16 cellular contexts compared by ENCODE assay signal in genomic region chr13:112743451-112744305, GRCh38. TPM values are rescaled to one million over a fixed set of nuclear protein-coding genes. Genes with fewer than 3 reads are reported as not detected.
A peak's percentile ranks its signal among the peaks of the same experiment; 100 is the strongest.
DNase-seq lines count a peak whose midpoint lies in the region; ATAC-seq, FAIRE-seq and TF ChIP-seq lines count a peak whose summit lies in the region.
"Had no signal": no experiment of that assay in that cellular context is flagged by ENCODE, and none has a peak within 500 bp of the region (broad histone marks: within the 10 kb centered on the region; RNA-seq: fewer than 3 reads in every experiment).

No MANE protein-coding gene starts in this region.

- no peak for TF ChIP-seq POLR2A in GM12891 (IDR thresholded peaks at IDR 0.05; ENCODE audit: low read depth, low read length)

- no peaks in the 10 kb centered on the region for H3K4me1 ChIP-seq in CD4-positive, CD25-positive, alpha-beta regulatory T cell (ENCODE audit: control insufficient read depth, insufficient read depth, low read length, poor library complexity, severe bottlenecking)
- H3K4me1 ChIP-seq: BE2C had no signal

- H3K27ac ChIP-seq in CD4-positive, CD25-positive, alpha-beta regulatory T cell (ENCODE audit: insufficient read depth, low read length, poor library complexity, severe bottlenecking), result no peak overlapping the region

- H3K4me3 ChIP-seq in CD4-positive, CD25-positive, alpha-beta regulatory T cell (ENCODE audit: low read depth, low read length), result no peak overlapping the region
- no peak overlapping the region for H3K4me3 ChIP-seq in bronchial epithelial cell (ENCODE audit: low read depth, low read length)
- H3K4me3 ChIP-seq: skin epidermis had no signal

- no peaks in the 10 kb centered on the region for H3K27me3 ChIP-seq in CD4-positive, CD25-positive, alpha-beta regulatory T cell (ENCODE audit: control insufficient read depth, insufficient read depth, low read length)
- no peaks in the 10 kb centered on the region for H3K27me3 ChIP-seq in bronchial epithelial cell (ENCODE audit: control insufficient read depth, insufficient read depth, low read length)
- H3K27me3 ChIP-seq: BE2C had no signal

- peak overlapping the region in 2 of 3 donors; percentile 43 to 86 for H3K27ac Mint-ChIP-seq in CD4-positive, CD25-positive, alpha-beta regulatory T cell
- H3K27ac Mint-ChIP-seq in nephron progenitor cell, result peak overlapping the region; percentile 58
- H3K27ac Mint-ChIP-seq: activated naive CD4-positive, alpha-beta T cell treated with anti-CD3 and anti-CD28 coated beads, Interleukin-2, amount 50 U/mL, for 72 hours had no signal

- no peak overlapping the region for H3K4me3 Mint-ChIP-seq in CD4-positive, CD25-positive, alpha-beta regulatory T cell
- H3K4me3 Mint-ChIP-seq in nephron progenitor cell, result no peak overlapping the region
- H3K4me3 Mint-ChIP-seq: T-cell had no signal

- no peaks in the 10 kb centered on the region for H3K36me3 ChIP-seq in CD4-positive, CD25-positive, alpha-beta regulatory T cell (ENCODE audit: control insufficient read depth, insufficient read depth, low read length)
- H3K36me3 ChIP-seq in bronchial epithelial cell (ENCODE audit: control insufficient read depth, insufficient read depth, low read length), result no peaks in the 10 kb centered on the region
- H3K36me3 ChIP-seq: BE2C had no signal

- H3K36me3 Mint-ChIP-seq in CD4-positive, CD25-positive, alpha-beta regulatory T cell, result peaks cover 4% of the 10 kb centered on the region
- H3K36me3 Mint-ChIP-seq in nephron progenitor cell (ENCODE audit: low read depth), result peaks cover 5% of the 10 kb centered on the region
- H3K36me3 Mint-ChIP-seq: activated naive CD4-positive, alpha-beta T cell treated with anti-CD3 and anti-CD28 coated beads, Interleukin-2, amount 50 U/mL, for 72 hours; T-cell had no signal

- no peak for DNase-seq in CD4-positive, CD25-positive, alpha-beta regulatory T cell
- DNase-seq in GM12891 (ENCODE audit: insufficient read length, low spot score) (no peak), bronchial epithelial cell (ENCODE audit: low read depth) (no peak), nephron progenitor cell (no peak), frontal cortex (ENCODE audit: low spot score in 2 of 2) (no peak), Ammon's horn (ENCODE audit: low spot score) (no peak), NCI-H128 (lab: John Stamatoyannopoulos, UW; ENCODE audit: unreplicated experiment) (no peak)
- DNase-seq: activated CD4-positive, alpha-beta T cell treated with anti-CD3 and anti-CD28 coated beads, Interleukin-2, amount 50 U/mL, for 4 hours; BE2C; NCI-H1436 treated with DMSO at 0.1 percent for 48 hours; stimulated activated CD4-positive, alpha-beta T cell treated with anti-CD3 and anti-CD28 coated beads, Interleukin-4, amount 100 ng/mL, for 24 hours; T-cell had no signal

- no peak for ATAC-seq in CD4-positive, CD25-positive, alpha-beta regulatory T cell (ENCODE audit: low read depth in 2 of 2)
- ATAC-seq in HG03571 (IDR thresholded peaks at IDR 0.05; ENCODE audit: unreplicated experiment), result no peak
- ATAC-seq: activated naive CD4-positive, alpha-beta T cell treated with anti-CD3 and anti-CD28 coated beads, Interleukin-2, amount 50 U/mL, for 72 hours; left lobe of liver; T-cell had no signal

- no peaks in the 10 kb centered on the region for H3K9me3 ChIP-seq in CD4-positive, CD25-positive, alpha-beta regulatory T cell (ENCODE audit: control insufficient read depth in 2 of 2, low read length in 2 of 2)
- H3K9me3 ChIP-seq: BE2C had no signal

- H3K9me3 Mint-ChIP-seq in CD4-positive, CD25-positive, alpha-beta regulatory T cell, result no peaks in the 10 kb centered on the region
- no peaks in the 10 kb centered on the region for H3K9me3 Mint-ChIP-seq in nephron progenitor cell
- H3K9me3 Mint-ChIP-seq: activated naive CD4-positive, alpha-beta T cell treated with anti-CD3 and anti-CD28 coated beads, Interleukin-2, amount 50 U/mL, for 72 hours; T-cell had no signal

- TF ChIP-seq CTCF in bronchial epithelial cell (IDR thresholded peaks at IDR 0.05; ENCODE audit: insufficient read depth, low read length, severe bottlenecking) (no peak), nephron progenitor cell (IDR thresholded peaks at IDR 0.05) (no peak)

- peaks cover 18 to 33% (median 31%) of the 10 kb centered on the region in 4 donors for H3K4me1 Mint-ChIP-seq in CD4-positive, CD25-positive, alpha-beta regulatory T cell
- H3K4me1 Mint-ChIP-seq in nephron progenitor cell, result peaks cover 59% of the 10 kb centered on the region

- no peaks in the 10 kb centered on the region for H3K27me3 Mint-ChIP-seq in CD4-positive, CD25-positive, alpha-beta regulatory T cell
- peaks cover 3% of the 10 kb centered on the region for H3K27me3 Mint-ChIP-seq in nephron progenitor cell (ENCODE audit: low read depth, poor library complexity)
- H3K27me3 Mint-ChIP-seq: T-cell had no signal

- FAIRE-seq in GM12891 (lab: Jason Lieb, UNC), result peak; percentile 58
- FAIRE-seq in bronchial epithelial cell (lab: Jason Lieb, UNC), result peak; percentile 94
- FAIRE-seq in frontal cortex (lab: Jason Lieb, UNC), result no peak

TF ChIP-seq in GM12891, 5 proteins besides CTCF, POLR2A, EP300 and RAD21:
- TF ChIP-seq TAF1 (IDR thresholded peaks at IDR 0.05; ENCODE audit: low read depth, low read length) (no peak), POU2F2 (IDR thresholded peaks at IDR 0.05; ENCODE audit: low read depth, low read length) (no peak), PAX5 (IDR thresholded peaks at IDR 0.05; ENCODE audit: insufficient read depth, low read length, severe bottlenecking) (no peak), POLR2AphosphoS5 (IDR thresholded peaks at IDR 0.05; ENCODE audit: low read depth, low read length) (no peak), SPI1 (IDR thresholded peaks at IDR 0.05; ENCODE audit: low read depth, low read length) (no peak)

RNA-seq across cellular contexts. Expression of gene ATP11A, which starts 53.8 kb away (rescaled TPM):
- 75.7 TPM for total RNA-seq in CD4-positive, CD25-positive, alpha-beta regulatory T cell
- polyA plus RNA-seq in CD4-positive, CD25-positive, alpha-beta regulatory T cell, result 1 to 10 TPM; 3.8 to 6.6 (median 4.9) TPM
- polyA plus RNA-seq in GM12891 (2012; ENCODE audit: low read depth, missing spikeins), result 10.7 TPM
- 4.7 and 6.1 TPM in 2 replicates for total RNA-seq in bronchial epithelial cell
- total RNA-seq in frontal cortex, result 6.9 TPM
